27 cellular contexts compared by ENCODE assay signal in genomic region chr9:33914887-33915286, GRCh38.
A peak's percentile ranks its signal among the peaks of the same experiment; 100 is the strongest.
DNase-seq lines count a peak whose midpoint lies in the region; ATAC-seq and TF ChIP-seq lines count a peak whose summit lies in the region.
"Had no signal": no experiment of that assay in that cellular context is flagged by ENCODE, and none has a peak within 500 bp of the region (broad histone marks: within the 10 kb centered on the region; RNA-seq: fewer than 3 reads in every experiment).

No MANE protein-coding gene starts in this region.

- CTCF ChIA-PET in activated CD4-positive, alpha-beta T cell treated with anti-CD3 and anti-CD28 coated beads, Interleukin-2, amount 10 ng/mL, durations not matched to agents 7 days and 5 days (lab: Charles Lee) = interaction anchor here (0.6 to 2.4 kb wide), 4 partner anchors 10 to 512 kb away, joined by 3 to 9 read pairs (median 5); no protein-coding TSS in a partner anchor
- CTCF ChIA-PET in CD8-positive, alpha-beta T cell (lab: Charles Lee) = interaction anchor here (1.3 to 1.8 kb wide), 2 partner anchors 10 to 101 kb away, joined by 4 to 5 read pairs; no protein-coding TSS in a partner anchor

- TF ChIP-seq POLR2A in ovary (IDR thresholded peaks at IDR 0.05) = no peak

- no peaks in the 10 kb centered on the region for H3K27me3 ChIP-seq in CD8-positive, alpha-beta T cell (ENCODE audit: insufficient read depth, low read length)
- H3K27me3 ChIP-seq in ovary = no peaks in the 10 kb centered on the region
- H3K27me3 ChIP-seq: dorsolateral prefrontal cortex, left lung, neutrophil had no signal

- peaks cover 20% of the 10 kb centered on the region for H3K36me3 ChIP-seq in CD8-positive, alpha-beta T cell (ENCODE audit: insufficient read depth, low read length)
- no peaks in the 10 kb centered on the region for H3K36me3 ChIP-seq in ovary

- no peaks in the 10 kb centered on the region for H3K4me1 Mint-ChIP-seq in activated CD4-positive, alpha-beta T cell treated with anti-CD3 and anti-CD28 coated beads, Interleukin-2, amount 10 ng/mL, durations not matched to agents 7 days and 5 days
- no peaks in the 10 kb centered on the region for H3K4me1 Mint-ChIP-seq in CD8-positive, alpha-beta T cell (ENCODE audit: low read depth)
- H3K4me1 Mint-ChIP-seq in activated T-helper 17 cell treated with anti-CD3 and anti-CD28 coated beads, Interleukin-2, amount 50 U/mL, for 72 hours = peaks cover 4% of the 10 kb centered on the region
- H3K4me1 Mint-ChIP-seq in natural killer cell treated with Interleukin-12 subunit alpha and Interleukin-12 subunit beta and Interleukin-15 and Interleukin-18, amount 100 ng/mL, for 72 hours (ENCODE audit: low read depth in 2 of 2) = no peaks in the 10 kb centered on the region
- H3K4me1 Mint-ChIP-seq: B cell had no signal

- no peaks in the 10 kb centered on the region for H3K9me3 Mint-ChIP-seq in activated CD4-positive, alpha-beta T cell treated with anti-CD3 and anti-CD28 coated beads, Interleukin-2, amount 10 ng/mL, durations not matched to agents 7 days and 5 days
- no peaks in the 10 kb centered on the region for H3K9me3 Mint-ChIP-seq in CD8-positive, alpha-beta T cell
- no peaks in the 10 kb centered on the region for H3K9me3 Mint-ChIP-seq in activated T-helper 17 cell treated with anti-CD3 and anti-CD28 coated beads, Interleukin-2, amount 50 U/mL, for 72 hours
- no peaks in the 10 kb centered on the region for H3K9me3 Mint-ChIP-seq in natural killer cell treated with Interleukin-12 subunit alpha and Interleukin-12 subunit beta and Interleukin-15 and Interleukin-18, amount 100 ng/mL, for 72 hours

- H3K4me1 ChIP-seq in CD8-positive, alpha-beta T cell (ENCODE audit: insufficient read depth, low read length) = no peaks in the 10 kb centered on the region
- H3K4me1 ChIP-seq in ovary (ENCODE audit: insufficient read depth) = no peaks in the 10 kb centered on the region
- H3K4me1 ChIP-seq: left lung had no signal

- no peak overlapping the region for H3K4me3 ChIP-seq in CD8-positive, alpha-beta T cell (ENCODE audit: low read depth, low read length)
- no peak overlapping the region for H3K4me3 ChIP-seq in ovary
- H3K4me3 ChIP-seq: dorsolateral prefrontal cortex, left lung had no signal

- no peak for TF ChIP-seq EP300 in ovary (IDR thresholded peaks at IDR 0.05)

- no peaks in the 10 kb centered on the region for H3K9me3 ChIP-seq in CD8-positive, alpha-beta T cell (ENCODE audit: low read length)
- no peaks in the 10 kb centered on the region for H3K9me3 ChIP-seq in ovary
- H3K9me3 ChIP-seq: left lung, neutrophil had no signal

- H3K27ac ChIP-seq in CD8-positive, alpha-beta T cell (ENCODE audit: low read depth, low read length) = no peak overlapping the region
- H3K27ac ChIP-seq in ovary = no peak overlapping the region
- H3K27ac ChIP-seq: epithelial cell of prostate, left lung, neutrophil had no signal

- ATAC-seq in CD8-positive, alpha-beta T cell = no peak
- no peak for ATAC-seq in activated T-helper 17 cell treated with anti-CD3 and anti-CD28 coated beads, Interleukin-2, amount 50 U/mL, for 72 hours (replicated peaks)
- no peak for ATAC-seq in natural killer cell treated with Interleukin-12 subunit alpha and Interleukin-12 subunit beta and Interleukin-15 and Interleukin-18, amount 100 ng/mL, for 72 hours
- ATAC-seq: left lung had no signal

- TF ChIP-seq CTCF in CD8-positive, alpha-beta T cell (IDR thresholded peaks at IDR 0.05) = no peak
- no peak for TF ChIP-seq CTCF in ovary (IDR thresholded peaks at IDR 0.05)

- intact Hi-C loops in CD8-positive, alpha-beta T cell (cut with DNase I, micrococcal nuclease) = no loop called here
- intact Hi-C loops in ovary (cut with DNase I) = no loop called here

- no peak overlapping the region for H3K4me3 Mint-ChIP-seq in activated CD4-positive, alpha-beta T cell treated with anti-CD3 and anti-CD28 coated beads, Interleukin-2, amount 10 ng/mL, durations not matched to agents 7 days and 5 days
- no peak overlapping the region for H3K4me3 Mint-ChIP-seq in CD8-positive, alpha-beta T cell
- no peak overlapping the region for H3K4me3 Mint-ChIP-seq in activated T-helper 17 cell treated with anti-CD3 and anti-CD28 coated beads, Interleukin-2, amount 50 U/mL, for 72 hours
- no peak overlapping the region for H3K4me3 Mint-ChIP-seq in natural killer cell treated with Interleukin-12 subunit alpha and Interleukin-12 subunit beta and Interleukin-15 and Interleukin-18, amount 100 ng/mL, for 72 hours
- H3K4me3 Mint-ChIP-seq: B cell had no signal

- no peaks in the 10 kb centered on the region for H3K27me3 Mint-ChIP-seq in activated CD4-positive, alpha-beta T cell treated with anti-CD3 and anti-CD28 coated beads, Interleukin-2, amount 10 ng/mL, durations not matched to agents 7 days and 5 days
- no peaks in the 10 kb centered on the region for H3K27me3 Mint-ChIP-seq in CD8-positive, alpha-beta T cell (ENCODE audit: low read depth)
- no peaks in the 10 kb centered on the region for H3K27me3 Mint-ChIP-seq in activated T-helper 17 cell treated with anti-CD3 and anti-CD28 coated beads, Interleukin-2, amount 50 U/mL, for 72 hours
- no peaks in the 10 kb centered on the region for H3K27me3 Mint-ChIP-seq in natural killer cell treated with Interleukin-12 subunit alpha and Interleukin-12 subunit beta and Interleukin-15 and Interleukin-18, amount 100 ng/mL, for 72 hours
- H3K27me3 Mint-ChIP-seq: B cell had no signal

- WGBS in ovary, 3 donors = 97 to 99% (median 99%) methylated on average over 3 of the region's 3 CpGs

- peaks cover 42% of the 10 kb centered on the region for H3K36me3 Mint-ChIP-seq in activated CD4-positive, alpha-beta T cell treated with anti-CD3 and anti-CD28 coated beads, Interleukin-2, amount 10 ng/mL, durations not matched to agents 7 days and 5 days (ENCODE audit: low read depth)
- H3K36me3 Mint-ChIP-seq in CD8-positive, alpha-beta T cell = peaks cover 65% of the 10 kb centered on the region
- H3K36me3 Mint-ChIP-seq in activated T-helper 17 cell treated with anti-CD3 and anti-CD28 coated beads, Interleukin-2, amount 50 U/mL, for 72 hours (ENCODE audit: low read depth) = peaks cover 90% of the 10 kb centered on the region
- peaks cover 17% of the 10 kb centered on the region for H3K36me3 Mint-ChIP-seq in natural killer cell treated with Interleukin-12 subunit alpha and Interleukin-12 subunit beta and Interleukin-15 and Interleukin-18, amount 100 ng/mL, for 72 hours

- H3K27ac Mint-ChIP-seq in activated CD4-positive, alpha-beta T cell treated with anti-CD3 and anti-CD28 coated beads, Interleukin-2, amount 10 ng/mL, durations not matched to agents 7 days and 5 days = peak overlapping the region; percentile 64
- peak overlapping the region; percentile 67 for H3K27ac Mint-ChIP-seq in CD8-positive, alpha-beta T cell
- H3K27ac Mint-ChIP-seq in activated T-helper 17 cell treated with anti-CD3 and anti-CD28 coated beads, Interleukin-2, amount 50 U/mL, for 72 hours = peak overlapping the region; percentile 47
- peak overlapping the region; percentile 3 to 28 for H3K27ac Mint-ChIP-seq in natural killer cell treated with Interleukin-12 subunit alpha and Interleukin-12 subunit beta and Interleukin-15 and Interleukin-18, amount 100 ng/mL, for 72 hours
- H3K27ac Mint-ChIP-seq: B cell had no signal

- DNase-seq in activated CD4-positive, alpha-beta T cell treated with anti-CD3 and anti-CD28 coated beads, Interleukin-2, amount 10 ng/mL, durations not matched to agents 7 days and 5 days = no peak
- no peak for DNase-seq in activated CD4-positive, alpha-beta T cell treated with anti-CD3 and anti-CD28 coated beads, Interleukin-2, amount 50 U/mL, for 1 hour
- DNase-seq in CD8-positive, alpha-beta T cell = no peak
- no peak for DNase-seq in natural killer cell treated with Interleukin-12 subunit alpha and Interleukin-12 subunit beta and Interleukin-15 and Interleukin-18, amount 100 ng/mL, for 72 hours (ENCODE audit: low spot score)
- DNase-seq in NCI-H748 (lab: John Stamatoyannopoulos, UW; ENCODE audit: unreplicated experiment) (no peak), ovary (no peak), ecto neural progenitor cell (ENCODE audit: low spot score) (no peak)
- DNase-seq: activated CD4-positive, alpha-beta T cell treated with anti-CD3 and anti-CD28 coated beads for 4 hours; activated gamma-delta T cell; Calu3; central memory CD4-positive, alpha-beta T cell; dorsolateral prefrontal cortex; hippocampal formation; Karpas-422; left lung; midbrain; MV-4-11; NCI-H187; NCI-H2227 treated with DMSO at 0.1 percent for 48 hours; NCI-H748 treated with DMSO at 0.1 percent for 48 hours; retina; stimulated activated CD4-positive, alpha-beta T cell treated with anti-CD3 and anti-CD28 coated beads, Interleukin-2, amount 100 ng/mL, for 48 hours; trophoblast cell had no signal

- POLR2A ChIA-PET in activated CD4-positive, alpha-beta T cell treated with anti-CD3 and anti-CD28 coated beads, Interleukin-2, amount 10 ng/mL, durations not matched to agents 7 days and 5 days (lab: Charles Lee) = no interaction called here
- POLR2A ChIA-PET in CD8-positive, alpha-beta T cell (lab: Charles Lee) = no interaction called here

Comparison
In these comparisons a context has a peak if more than half of its experiments do, and no peak if none do; other contexts are left out.
1. H3K27ac Mint-ChIP-seq: peak in every context shown above with its lines; median percentile 67 in CD8-positive, alpha-beta T cell; 64 in activated CD4-positive, alpha-beta T cell treated with anti-CD3 and anti-CD28 coated beads, Interleukin-2, amount 10 ng/mL, durations not matched to agents 7 days and 5 days; 47 in activated T-helper 17 cell treated with anti-CD3 and anti-CD28 coated beads, Interleukin-2, amount 50 U/mL, for 72 hours; 16 in natural killer cell treated with Interleukin-12 subunit alpha and Interleukin-12 subunit beta and Interleukin-15 and Interleukin-18, amount 100 ng/mL, for 72 hours.